ENCODE assay signal across 8 cellular contexts in genomic region chr1:111448482-111448917, GRCh38. TPM values are rescaled to one million over a fixed set of nuclear protein-coding genes. Genes with fewer than 3 reads are reported as not detected.
DNase-seq lines count a peak whose midpoint lies in the region; ATAC-seq and TF ChIP-seq lines count a peak whose summit lies in the region.

No MANE protein-coding gene starts in this region.

- peak; percentile 29 for ATAC-seq in GM21619 (IDR thresholded peaks at IDR 0.05; ENCODE audit: unreplicated experiment)

- peaks cover 2% of the 10 kb centered on the region for H3K36me3 ChIP-seq in kidney epithelial cell (ENCODE audit: control insufficient read depth, insufficient read depth, low read length)

- H3K4me3 ChIP-seq in astrocyte of the cerebellum (ENCODE audit: low read depth, low read length) (peak overlapping the region; percentile 78), kidney epithelial cell (ENCODE audit: low read depth, low read length) (peak overlapping the region; percentile 91)

- DNase-seq in COLO668 (lab: John Stamatoyannopoulos, UW; ENCODE audit: unreplicated experiment) (peak; percentile 58), NCI-H460 (ENCODE audit: extremely low read depth, low read depth) (peak; percentile 1), astrocyte of the cerebellum (ENCODE audit: low read depth) (no peak), kidney epithelial cell (ENCODE audit: low read depth) (no peak), NCI-H774 (lab: John Stamatoyannopoulos, UW) (no peak), NCI-H1436 treated with DMSO at 0.1 percent for 48 hours (lab: John Stamatoyannopoulos, UW) (no peak)
- peak; percentile 12 to 17 for DNase-seq in stimulated activated CD8-positive, alpha-beta memory T cell treated with anti-CD3 and anti-CD28 coated beads, Interleukin-2, amount 100 ng/mL, for 48 hours (ENCODE audit: low read depth in 2 of 2)

- no peaks in the 10 kb centered on the region for H3K27me3 ChIP-seq in kidney epithelial cell (ENCODE audit: control insufficient read depth, insufficient read depth, low read length)

- in situ Hi-C loops in astrocyte of the cerebellum (cut with HindIII; ENCODE audit: low sequenced_read_pairs), result no loop called here

- TF ChIP-seq CTCF in astrocyte of the cerebellum (IDR thresholded peaks at IDR 0.05; ENCODE audit: low read depth, low read length, missing control alignments) (no peak), kidney epithelial cell (IDR thresholded peaks at IDR 0.05; ENCODE audit: insufficient read depth, low read length, poor library complexity, severe bottlenecking) (no peak)

RNA-seq across cellular contexts. Expression of gene WDR77, which starts 0.6 kb away (rescaled TPM):
- total RNA-seq in NCI-H460 (2014; rRNA removed; shearing (Covaris generic)), result 19.9 and 21.8 TPM in 2 replicates
- polyA plus RNA-seq in NCI-H460 (2014; cell fraction: nucleus; rRNA removed), result 55.0 and 73.9 TPM in 2 replicates
- total RNA-seq in kidney epithelial cell, result 39.7 and 40.5 TPM in 2 replicates

RNA-seq across cellular contexts. Expression of gene ATP5PB, which starts 0.8 kb away (rescaled TPM):
- total RNA-seq in NCI-H460 (2014; rRNA removed; shearing (Covaris generic)), result 321 and 361 TPM in 2 replicates
- 124 and 137 TPM in 2 replicates for polyA plus RNA-seq in NCI-H460 (2014; cell fraction: nucleus; rRNA removed)
- total RNA-seq in kidney epithelial cell, result 224 and 249 TPM in 2 replicates

RNA-seq across cellular contexts. Expression of gene OVGP1, which starts 21.0 kb away (rescaled TPM):
- 0.87 and 2.0 TPM in 2 replicates for total RNA-seq in NCI-H460 (2014; rRNA removed; shearing (Covaris generic))
- 0.48 and 1.9 TPM in 2 replicates for polyA plus RNA-seq in NCI-H460 (2014; cell fraction: nucleus; rRNA removed)
- total RNA-seq in kidney epithelial cell, result 0.96 and 1.5 TPM in 2 replicates

RNA-seq across cellular contexts. Expression of gene C1orf162, which starts 25.3 kb away (rescaled TPM):
- total RNA-seq in NCI-H460 (2014; rRNA removed; shearing (Covaris generic)), result 0.30 TPM in 1 of 2 replicates, not detected in the other
- 3.0 TPM in 1 of 2 replicates, not detected in the other for polyA plus RNA-seq in NCI-H460 (2014; cell fraction: nucleus; rRNA removed)
- total RNA-seq in kidney epithelial cell, result 0.07 and 0.08 TPM in 2 replicates

RNA-seq across cellular contexts. Expression of gene ADORA3, which starts 54.9 kb away (rescaled TPM):
- not detected in 2 replicates for total RNA-seq in NCI-H460 (2014; rRNA removed; shearing (Covaris generic))
- polyA plus RNA-seq in NCI-H460 (2014; cell fraction: nucleus; rRNA removed), result not detected in 2 replicates
- total RNA-seq in kidney epithelial cell, result not detected in 2 replicates

Comparison
In these comparisons a context has a peak if more than half of its experiments do, and no peak if none do; other contexts are left out.
1. DNase-seq: peak in COLO668 (single experiment), NCI-H460 (single experiment) and stimulated activated CD8-positive, alpha-beta memory T cell treated with anti-CD3 and anti-CD28 coated beads, Interleukin-2, amount 100 ng/mL, for 48 hours (2 of 2); none in astrocyte of the cerebellum (single experiment), kidney epithelial cell (single experiment), NCI-H774 (single experiment) and NCI-H1436 treated with DMSO at 0.1 percent for 48 hours (single experiment).